ENCODE assay signal across 22 cellular contexts in the genomic region with DNA sequence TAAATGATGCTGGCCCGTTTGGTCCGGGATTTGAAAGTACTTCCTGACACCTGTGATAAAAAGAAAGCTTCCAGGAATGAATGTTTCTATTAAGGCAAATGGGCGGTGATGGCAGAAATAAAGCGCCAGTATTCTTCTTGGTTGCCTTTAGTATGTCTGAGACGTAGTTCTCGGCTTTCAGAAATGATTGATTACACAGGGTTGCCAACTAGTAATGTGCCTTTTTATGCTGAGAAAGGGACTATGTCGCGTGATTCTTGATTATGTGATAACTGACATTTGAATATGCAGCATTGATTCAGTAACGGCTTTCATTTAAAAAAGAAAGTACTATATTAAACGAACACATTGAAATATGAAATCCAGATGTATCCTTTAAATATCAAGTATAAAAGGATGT.
"Had no signal": no experiment of that assay in that cellular context is flagged by ENCODE, and none has a peak within 500 bp of the region (broad histone marks: within the 10 kb centered on the region; RNA-seq: fewer than 3 reads in every experiment).

No MANE protein-coding gene starts in this region.

- H3K36me3 ChIP-seq: left lung, right atrium auricular region, suprapubic skin had no signal

- H3K27me3 ChIP-seq: ascending aorta, hepatocyte, left lung, right atrium auricular region, suprapubic skin had no signal

- H2AFZ ChIP-seq: hepatocyte had no signal

- H3K9me3 ChIP-seq: ascending aorta, left lung, mucosa of descending colon, right atrium auricular region, suprapubic skin had no signal

- DNase-seq: activated B cell treated with CpG ODN at 0.5 μM for 24 hours; activated CD4-positive, alpha-beta T cell treated with anti-CD3 and anti-CD28 coated beads, Interleukin-2, amount 10 ng/mL, durations not matched to agents 24 days and 14 days; activated CD8-positive, alpha-beta memory T cell treated with anti-CD3 and anti-CD28 coated beads, Interleukin-2, amount 50 U/mL, for 4 hours; activated CD8-positive, alpha-beta T cell treated with anti-CD3 and anti-CD28 coated beads, Interleukin-2, amount 10 ng/mL, durations not matched to agents 7 days and 5 days; activated naive CD4-positive, alpha-beta T cell treated with anti-CD3 and anti-CD28 coated beads for 36 hours; activated naive CD8-positive, alpha-beta T cell treated with anti-CD3 and anti-CD28 coated beads, Interleukin-2, amount 50 U/mL, for 24 hours; dermis blood vessel endothelial cell; effector memory CD8-positive, alpha-beta T cell; left lung; mammary epithelial cell; mucosa of descending colon; naive thymus-derived CD8-positive, alpha-beta T cell; nucleus accumbens; posterior cingulate gyrus; small intestine; stimulated activated CD4-positive, alpha-beta T cell treated with anti-CD3 and anti-CD28 coated beads, Interleukin-4, amount 100 ng/mL, for 24 hours; stimulated activated CD8-positive, alpha-beta memory T cell treated with anti-CD3 and anti-CD28 coated beads, Interleukin-4, amount 100 ng/mL, for 48 hours; stimulated activated naive CD4-positive, alpha-beta T cell treated with Interleukin-2 at 50 U/mL for 16 hours had no signal

- ATAC-seq: activated CD8-positive, alpha-beta T cell treated with anti-CD3 and anti-CD28 coated beads, Interleukin-2, amount 10 ng/mL, durations not matched to agents 7 days and 5 days; activated naive CD8-positive, alpha-beta T cell treated with anti-CD3 and anti-CD28 coated beads, Interleukin-2, amount 50 U/mL, for 24 hours; effector memory CD8-positive, alpha-beta T cell; left lung; mucosa of descending colon; naive thymus-derived CD8-positive, alpha-beta T cell had no signal

- H3K4me2 ChIP-seq: hepatocyte had no signal

- H3K4me3 ChIP-seq: ascending aorta, hepatocyte, left lung, mucosa of descending colon, right atrium auricular region, suprapubic skin had no signal

- H3K27ac ChIP-seq: ascending aorta, hepatocyte, right atrium auricular region, suprapubic skin had no signal
